In the genomic region with DNA sequence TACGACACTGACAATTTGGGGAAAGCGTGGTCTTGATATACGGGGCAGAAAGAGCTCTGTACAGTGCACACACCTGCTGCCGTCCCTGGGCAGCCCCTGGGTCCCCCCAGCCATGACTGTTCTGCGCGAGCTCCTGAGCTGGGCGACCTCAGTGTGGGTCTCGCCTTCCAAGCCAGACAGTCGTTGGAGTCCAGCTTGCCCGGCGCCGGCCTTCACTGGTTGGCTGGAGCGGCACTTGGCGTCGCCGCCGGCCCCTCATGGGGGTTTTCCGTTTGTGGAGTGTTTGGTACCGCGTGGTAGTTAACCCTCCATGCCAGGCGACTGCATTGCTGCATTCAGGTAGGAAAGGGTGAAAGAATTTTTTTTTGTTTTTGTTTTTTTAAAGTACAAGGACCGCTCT, we compare ENCODE assay signal across 21 cellular contexts.
"Had no signal": no experiment of that assay in that cellular context is flagged by ENCODE, and none has a peak within 500 bp of the region (broad histone marks: within the 10 kb centered on the region; RNA-seq: fewer than 3 reads in every experiment).

No MANE protein-coding gene starts in this region.

- H3K9me3 Mint-ChIP-seq: activated naive CD4-positive, alpha-beta T cell treated with anti-CD3 and anti-CD28 coated beads for 36 hours; activated T-cell treated with anti-CD3 and anti-CD28 coated beads, Interleukin-2, amount 50 U/mL, for 4 hours; effector memory CD8-positive, alpha-beta T cell; memory B cell; naive B cell; neural progenitor cell; stimulated activated naive CD8-positive, alpha-beta T cell treated with anti-CD3 and anti-CD28 coated beads, Interleukin-15, amount 100 ng/mL, for 72 hours had no signal

- H3K4me3 ChIP-seq: body of pancreas, hepatocyte, mucosa of descending colon, neural progenitor cell, right atrium auricular region, suprapubic skin, transverse colon, uterus had no signal

- H3K4me1 ChIP-seq: body of pancreas had no signal

- H3K4me3 Mint-ChIP-seq: activated naive CD4-positive, alpha-beta T cell treated with anti-CD3 and anti-CD28 coated beads for 36 hours; activated T-cell treated with anti-CD3 and anti-CD28 coated beads, Interleukin-2, amount 50 U/mL, for 4 hours; effector memory CD8-positive, alpha-beta T cell; memory B cell; naive B cell; neural progenitor cell; stimulated activated naive CD8-positive, alpha-beta T cell treated with anti-CD3 and anti-CD28 coated beads, Interleukin-15, amount 100 ng/mL, for 72 hours had no signal

- H3K27me3 Mint-ChIP-seq: effector memory CD8-positive, alpha-beta T cell; memory B cell; naive B cell; progenitor cell of endocrine pancreas; stimulated activated naive CD8-positive, alpha-beta T cell treated with anti-CD3 and anti-CD28 coated beads, Interleukin-15, amount 100 ng/mL, for 72 hours had no signal

- DNase-seq: activated CD4-positive, alpha-beta T cell treated with anti-CD3 and anti-CD28 coated beads, Interleukin-2, amount 50 U/mL, for 1 hour; activated CD4-positive, CD25-positive, alpha-beta regulatory T cell treated with anti-CD3 and anti-CD28 coated beads, Interleukin-2, amount 50 U/mL, for 72 hours; activated CD8-positive, alpha-beta memory T cell treated with anti-CD3 and anti-CD28 coated beads, Interleukin-2, amount 50 U/mL, for 4 hours; activated naive CD4-positive, alpha-beta T cell treated with anti-CD3 and anti-CD28 coated beads for 36 hours; activated T-cell treated with anti-CD3 and anti-CD28 coated beads, Interleukin-2, amount 50 U/mL, for 4 hours; body of pancreas; effector memory CD8-positive, alpha-beta T cell; foreskin fibroblast; mucosa of descending colon; naive B cell; stimulated activated naive CD8-positive, alpha-beta T cell treated with anti-CD3 and anti-CD28 coated beads, Interleukin-15, amount 100 ng/mL, for 72 hours; T-helper 2 cell; transverse colon; uterus had no signal

- H3K9me3 ChIP-seq: body of pancreas, mucosa of descending colon, right atrium auricular region, suprapubic skin, transverse colon, uterus had no signal

- ATAC-seq: activated T-cell treated with anti-CD3 and anti-CD28 coated beads, Interleukin-2, amount 50 U/mL, for 4 hours; body of pancreas; effector memory CD8-positive, alpha-beta T cell; mucosa of descending colon; stimulated activated naive CD8-positive, alpha-beta T cell treated with anti-CD3 and anti-CD28 coated beads, Interleukin-15, amount 100 ng/mL, for 72 hours had no signal

- H3K36me3 ChIP-seq: neural progenitor cell, uterus had no signal

- H3K27ac Mint-ChIP-seq: activated naive CD4-positive, alpha-beta T cell treated with anti-CD3 and anti-CD28 coated beads for 36 hours; effector memory CD8-positive, alpha-beta T cell; memory B cell; naive B cell; neural progenitor cell; progenitor cell of endocrine pancreas; stimulated activated naive CD8-positive, alpha-beta T cell treated with anti-CD3 and anti-CD28 coated beads, Interleukin-15, amount 100 ng/mL, for 72 hours had no signal

- H3K27ac ChIP-seq: body of pancreas, hepatocyte, neural progenitor cell, right atrium auricular region, suprapubic skin, transverse colon, uterus, VCaP had no signal

- H3K4me2 ChIP-seq: hepatocyte, neural progenitor cell had no signal

- H3K27me3 ChIP-seq: body of pancreas, hepatocyte, neural progenitor cell, right atrium auricular region, suprapubic skin, transverse colon, uterus had no signal

- H3K4me1 Mint-ChIP-seq: memory B cell had no signal

- H2AFZ ChIP-seq: hepatocyte, neural progenitor cell had no signal
